In genomic region chr1:3668585-3669300, GRCh38 we compare ENCODE assay signal across 1 cellular context.
A peak's percentile ranks its signal among the peaks of the same experiment; 100 is the strongest.
TF ChIP-seq lines count a peak whose summit lies in the region.

No MANE protein-coding gene starts in this region.

TF ChIP-seq in HepG2, 621 proteins besides CTCF, POLR2A, EP300 and RAD21 (continued from another document and continues in another):
- TF ChIP-seq BCLAF1 (IDR thresholded peaks at IDR 0.05) (no peak), U2AF1 (optimal IDR thresholded peaks at IDR 0.05; ENCODE audit: low read depth, low read length) (no peak), ZNF552 (CRISPR knock-in tag; IDR thresholded peaks at IDR 0.05; ENCODE audit: borderline replicate concordance) (peak; percentile 75; the same call in 1 of the 2 replicates), EHMT2 (IDR thresholded peaks at IDR 0.05; ENCODE audit: borderline replicate concordance, low read depth, low read length) (no peak), U2AF2 (IDR thresholded peaks at IDR 0.05; ENCODE audit: low read depth, low read length) (no peak), REXO4 (CRISPR knock-in tag; IDR thresholded peaks at IDR 0.05; ENCODE audit: borderline replicate concordance) (no peak), ZNF343 (CRISPR knock-in tag; IDR thresholded peaks at IDR 0.05) (no peak), ZNF704 (CRISPR knock-in tag; IDR thresholded peaks at IDR 0.05; ENCODE audit: borderline replicate concordance) (0 out of 2 replicates have a peak, but pooled peaks have one; percentile 54), HNRNPUL1 (IDR thresholded peaks at IDR 0.05; ENCODE audit: low read depth, low read length) (no peak), ZNF329 (CRISPR knock-in tag; IDR thresholded peaks at IDR 0.05; ENCODE audit: low read depth) (no peak), ZNF569 (CRISPR knock-in tag; IDR thresholded peaks at IDR 0.05; ENCODE audit: borderline replicate concordance) (no peak), ZSCAN25 (CRISPR knock-in tag; IDR thresholded peaks at IDR 0.05) (peak; percentile 88), YY1 (IDR thresholded peaks at IDR 0.05; ENCODE audit: insufficient read depth, insufficient replicate concordance, low read depth, low read length) (no peak), HMGA1 (CRISPR knock-in tag; conservative IDR thresholded peaks at IDR 0.05) (no peak), NKX3-1 (CRISPR knock-in tag; IDR thresholded peaks at IDR 0.05) (no peak), TP53 (CRISPR knock-in tag; conservative IDR thresholded peaks at IDR 0.05) (no peak), ZNF768 (CRISPR knock-in tag; IDR thresholded peaks at IDR 0.05) (peak; percentile 49; the same call in 1 of the 2 replicates), TBP (CRISPR knock-in tag; IDR thresholded peaks at IDR 0.05) (no peak), ZNF160 (CRISPR knock-in tag; IDR thresholded peaks at IDR 0.05) (no peak), ZNF335 (CRISPR knock-in tag; IDR thresholded peaks at IDR 0.05) (no peak), ZNF468 (CRISPR knock-in tag; IDR thresholded peaks at IDR 0.05) (no peak), TBL1XR1 (IDR thresholded peaks at IDR 0.05; ENCODE audit: borderline replicate concordance, low read length, partially characterized antibody) (no peak), ZNF30 (CRISPR knock-in tag; IDR thresholded peaks at IDR 0.05) (no peak), NCOA1 (CRISPR knock-in tag; IDR thresholded peaks at IDR 0.05) (no peak), ZMAT3 (CRISPR knock-in tag; conservative IDR thresholded peaks at IDR 0.05) (no peak; the same call in 1 of the 2 replicates), ZNF121 (CRISPR knock-in tag; IDR thresholded peaks at IDR 0.05) (no peak), THAP7 (CRISPR knock-in tag; IDR thresholded peaks at IDR 0.05) (0 out of 2 replicates have a peak, but pooled peaks have one; percentile 35), SP5 (CRISPR knock-in tag; IDR thresholded peaks at IDR 0.05; ENCODE audit: borderline replicate concordance, low read depth) (peak; percentile 93), IRF9 (CRISPR knock-in tag; IDR thresholded peaks at IDR 0.05; ENCODE audit: borderline replicate concordance) (no peak), ZMYM2 (CRISPR knock-in tag; IDR thresholded peaks at IDR 0.05) (no peak), ZBTB44 (CRISPR knock-in tag; IDR thresholded peaks at IDR 0.05) (no peak), MAF1 (CRISPR knock-in tag; IDR thresholded peaks at IDR 0.05; ENCODE audit: borderline replicate concordance) (0 out of 2 replicates have a peak, but pooled peaks have one; percentile 72), GATA4 (IDR thresholded peaks at IDR 0.05; ENCODE audit: borderline replicate concordance, low read depth) (no peak), ZNF576 (CRISPR knock-in tag; IDR thresholded peaks at IDR 0.05) (peak; percentile 60; the same call in 1 of the 2 replicates), MEF2D (CRISPR knock-in tag; IDR thresholded peaks at IDR 0.05) (peak; percentile 48; the same call in 1 of the 2 replicates), ZFX (CRISPR knock-in tag; IDR thresholded peaks at IDR 0.05; ENCODE audit: low read depth) (peak; percentile 87), SMC3 (IDR thresholded peaks at IDR 0.05; ENCODE audit: low read length) (no peak), IRF2 (CRISPR knock-in tag; IDR thresholded peaks at IDR 0.05) (no peak; the same call in 1 of the 2 replicates), PTBP1 (IDR thresholded peaks at IDR 0.05; ENCODE audit: low read depth, low read length, poor library complexity, severe bottlenecking) (no peak), ZKSCAN1 (IDR thresholded peaks at IDR 0.05; ENCODE audit: low read length) (no peak), ZNF761 (CRISPR knock-in tag; conservative IDR thresholded peaks at IDR 0.05) (0 out of 2 replicates have a peak, but pooled peaks have one; percentile 30), CHCHD3 (CRISPR knock-in tag; IDR thresholded peaks at IDR 0.05) (no peak), ZMAT5 (CRISPR knock-in tag; IDR thresholded peaks at IDR 0.05; ENCODE audit: borderline replicate concordance, low read depth) (no peak), ZNF709 (CRISPR knock-in tag; IDR thresholded peaks at IDR 0.05) (no peak; the same call in 1 of the 2 replicates), ZNF136 (CRISPR knock-in tag; IDR thresholded peaks at IDR 0.05; ENCODE audit: low read depth) (no peak), KLF11 (CRISPR knock-in tag; IDR thresholded peaks at IDR 0.05) (0 out of 2 replicates have a peak, but pooled peaks have one; percentile 25), HIVEP1 (CRISPR knock-in tag; IDR thresholded peaks at IDR 0.05) (no peak; the same call in 1 of the 2 replicates), SAFB2 (CRISPR knock-in tag; IDR thresholded peaks at IDR 0.05; ENCODE audit: borderline replicate concordance, low read depth) (no peak)
- TF ChIP-seq, protein P1, sequence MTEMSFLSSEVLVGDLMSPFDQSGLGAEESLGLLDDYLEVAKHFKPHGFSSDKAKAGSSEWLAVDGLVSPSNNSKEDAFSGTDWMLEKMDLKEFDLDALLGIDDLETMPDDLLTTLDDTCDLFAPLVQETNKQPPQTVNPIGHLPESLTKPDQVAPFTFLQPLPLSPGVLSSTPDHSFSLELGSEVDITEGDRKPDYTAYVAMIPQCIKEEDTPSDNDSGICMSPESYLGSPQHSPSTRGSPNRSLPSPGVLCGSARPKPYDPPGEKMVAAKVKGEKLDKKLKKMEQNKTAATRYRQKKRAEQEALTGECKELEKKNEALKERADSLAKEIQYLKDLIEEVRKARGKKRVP (CRISPR knock-in tag; IDR thresholded peaks at IDR 0.05), result peak in 1 of 2 experiments; percentile 25; a peak in 1 of 4 replicates
- TF ChIP-seq, protein P2, sequence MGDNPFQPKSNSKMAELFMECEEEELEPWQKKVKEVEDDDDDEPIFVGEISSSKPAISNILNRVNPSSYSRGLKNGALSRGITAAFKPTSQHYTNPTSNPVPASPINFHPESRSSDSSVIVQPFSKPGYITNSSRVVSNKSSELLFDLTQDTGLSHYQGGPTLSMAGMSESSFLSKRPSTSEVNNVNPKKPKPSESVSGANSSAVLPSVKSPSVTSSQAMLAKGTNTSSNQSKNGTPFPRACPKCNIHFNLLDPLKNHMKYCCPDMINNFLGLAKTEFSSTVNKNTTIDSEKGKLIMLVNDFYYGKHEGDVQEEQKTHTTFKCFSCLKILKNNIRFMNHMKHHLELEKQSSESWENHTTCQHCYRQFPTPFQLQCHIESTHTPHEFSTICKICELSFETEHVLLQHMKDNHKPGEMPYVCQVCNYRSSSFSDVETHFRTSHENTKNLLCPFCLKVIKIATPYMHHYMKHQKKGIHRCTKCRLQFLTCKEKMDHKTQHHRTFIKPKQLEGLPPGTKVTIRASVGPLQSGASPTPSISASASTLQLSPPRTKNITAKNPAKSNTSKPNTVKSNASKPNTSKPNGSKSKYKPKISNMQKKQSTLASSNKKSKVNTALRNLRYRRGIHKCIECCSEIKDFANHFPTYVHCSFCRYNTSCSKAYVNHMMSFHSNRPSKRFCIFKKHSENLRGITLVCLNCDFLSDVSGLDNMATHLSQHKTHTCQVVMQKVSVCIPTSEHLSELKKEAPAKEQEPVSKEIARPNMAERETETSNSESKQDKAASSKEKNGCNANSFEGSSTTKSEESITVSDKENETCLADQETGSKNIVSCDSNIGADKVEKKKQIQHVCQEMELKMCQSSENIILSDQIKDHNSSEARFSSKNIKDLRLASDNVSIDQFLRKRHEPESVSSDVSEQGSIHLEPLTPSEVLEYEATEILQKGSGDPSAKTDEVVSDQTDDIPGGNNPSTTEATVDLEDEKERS (CRISPR knock-in tag; IDR thresholded peaks at IDR 0.05), result 0 out of 2 replicates have a peak, but pooled peaks have one; percentile 46
- TF ChIP-seq, protein P3, sequence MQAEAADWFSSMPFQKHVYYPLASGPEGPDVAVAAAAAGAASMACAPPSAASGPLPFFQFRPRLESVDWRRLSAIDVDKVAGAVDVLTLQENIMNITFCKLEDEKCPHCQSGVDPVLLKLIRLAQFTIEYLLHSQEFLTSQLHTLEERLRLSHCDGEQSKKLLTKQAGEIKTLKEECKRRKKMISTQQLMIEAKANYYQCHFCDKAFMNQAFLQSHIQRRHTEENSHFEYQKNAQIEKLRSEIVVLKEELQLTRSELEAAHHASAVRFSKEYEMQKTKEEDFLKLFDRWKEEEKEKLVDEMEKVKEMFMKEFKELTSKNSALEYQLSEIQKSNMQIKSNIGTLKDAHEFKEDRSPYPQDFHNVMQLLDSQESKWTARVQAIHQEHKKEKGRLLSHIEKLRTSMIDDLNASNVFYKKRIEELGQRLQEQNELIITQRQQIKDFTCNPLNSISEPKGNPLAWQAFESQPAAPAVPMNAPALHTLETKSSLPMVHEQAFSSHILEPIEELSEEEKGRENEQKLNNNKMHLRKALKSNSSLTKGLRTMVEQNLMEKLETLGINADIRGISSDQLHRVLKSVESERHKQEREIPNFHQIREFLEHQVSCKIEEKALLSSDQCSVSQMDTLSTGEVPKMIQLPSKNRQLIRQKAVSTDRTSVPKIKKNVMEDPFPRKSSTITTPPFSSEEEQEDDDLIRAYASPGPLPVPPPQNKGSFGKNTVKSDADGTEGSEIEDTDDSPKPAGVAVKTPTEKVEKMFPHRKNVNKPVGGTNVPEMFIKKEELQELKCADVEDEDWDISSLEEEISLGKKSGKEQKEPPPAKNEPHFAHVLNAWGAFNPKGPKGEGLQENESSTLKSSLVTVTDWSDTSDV (CRISPR knock-in tag; IDR thresholded peaks at IDR 0.05), result 0 out of 2 replicates have a peak, but pooled peaks have one; percentile 21
- TF ChIP-seq, protein P4, sequence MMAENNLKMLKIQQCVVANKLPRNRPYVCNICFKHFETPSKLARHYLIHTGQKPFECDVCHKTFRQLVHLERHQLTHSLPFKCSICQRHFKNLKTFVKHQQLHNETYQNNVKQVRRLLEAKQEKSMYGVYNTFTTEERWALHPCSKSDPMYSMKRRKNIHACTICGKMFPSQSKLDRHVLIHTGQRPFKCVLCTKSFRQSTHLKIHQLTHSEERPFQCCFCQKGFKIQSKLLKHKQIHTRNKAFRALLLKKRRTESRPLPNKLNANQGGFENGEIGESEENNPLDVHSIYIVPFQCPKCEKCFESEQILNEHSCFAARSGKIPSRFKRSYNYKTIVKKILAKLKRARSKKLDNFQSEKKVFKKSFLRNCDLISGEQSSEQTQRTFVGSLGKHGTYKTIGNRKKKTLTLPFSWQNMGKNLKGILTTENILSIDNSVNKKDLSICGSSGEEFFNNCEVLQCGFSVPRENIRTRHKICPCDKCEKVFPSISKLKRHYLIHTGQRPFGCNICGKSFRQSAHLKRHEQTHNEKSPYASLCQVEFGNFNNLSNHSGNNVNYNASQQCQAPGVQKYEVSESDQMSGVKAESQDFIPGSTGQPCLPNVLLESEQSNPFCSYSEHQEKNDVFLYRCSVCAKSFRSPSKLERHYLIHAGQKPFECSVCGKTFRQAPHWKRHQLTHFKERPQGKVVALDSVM (CRISPR knock-in tag; IDR thresholded peaks at IDR 0.05), result no peak
